ENCODE assay signal across 9 cellular contexts in the genomic region with DNA sequence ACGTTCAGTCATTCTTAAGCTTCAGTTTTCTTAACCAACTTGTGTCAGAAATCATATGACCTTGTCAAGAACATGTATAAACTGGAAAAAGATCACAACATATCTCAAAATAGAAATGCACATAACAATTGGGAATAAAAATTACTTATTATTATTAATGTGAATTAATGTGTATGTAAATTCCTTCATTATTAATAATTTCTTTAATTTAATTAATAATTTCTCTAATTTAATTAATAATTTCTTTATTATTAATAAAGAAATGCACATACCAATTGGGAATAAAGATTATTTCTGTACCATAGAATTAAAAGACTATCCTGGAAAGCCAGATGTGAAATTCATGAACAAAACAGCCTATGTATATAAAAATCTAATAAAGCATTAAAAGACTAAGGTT.
"Had no signal": no experiment of that assay in that cellular context is flagged by ENCODE, and none has a peak within 500 bp of the region (broad histone marks: within the 10 kb centered on the region; RNA-seq: fewer than 3 reads in every experiment).

No MANE protein-coding gene starts in this region.

- H3K36me3 Mint-ChIP-seq: IgD-negative memory B cell had no signal

- H3K4me3 ChIP-seq: GM23248, HAP-1 had no signal

- H3K4me1 ChIP-seq: HAP-1 had no signal

- H3K27ac Mint-ChIP-seq: HFFc6, IgD-negative memory B cell had no signal

- H3K9me3 Mint-ChIP-seq: HFFc6 had no signal

- DNase-seq: GM23248, GOT3, H7, HFFc6 had no signal

- H3K27ac ChIP-seq: GM23248, HL-60 had no signal

- H3K27me3 Mint-ChIP-seq: IgD-negative memory B cell had no signal

- H3K9me3 ChIP-seq: HAP-1 had no signal

- ATAC-seq: HCT116, HepG2 had no signal

- H3K36me3 ChIP-seq: HAP-1 had no signal

- FAIRE-seq: HepG2 had no signal

- H3K4me3 Mint-ChIP-seq: HFFc6, IgD-negative memory B cell had no signal

- H3K4me1 Mint-ChIP-seq: IgD-negative memory B cell had no signal
